9 cellular contexts compared by ENCODE assay signal in the genomic region with DNA sequence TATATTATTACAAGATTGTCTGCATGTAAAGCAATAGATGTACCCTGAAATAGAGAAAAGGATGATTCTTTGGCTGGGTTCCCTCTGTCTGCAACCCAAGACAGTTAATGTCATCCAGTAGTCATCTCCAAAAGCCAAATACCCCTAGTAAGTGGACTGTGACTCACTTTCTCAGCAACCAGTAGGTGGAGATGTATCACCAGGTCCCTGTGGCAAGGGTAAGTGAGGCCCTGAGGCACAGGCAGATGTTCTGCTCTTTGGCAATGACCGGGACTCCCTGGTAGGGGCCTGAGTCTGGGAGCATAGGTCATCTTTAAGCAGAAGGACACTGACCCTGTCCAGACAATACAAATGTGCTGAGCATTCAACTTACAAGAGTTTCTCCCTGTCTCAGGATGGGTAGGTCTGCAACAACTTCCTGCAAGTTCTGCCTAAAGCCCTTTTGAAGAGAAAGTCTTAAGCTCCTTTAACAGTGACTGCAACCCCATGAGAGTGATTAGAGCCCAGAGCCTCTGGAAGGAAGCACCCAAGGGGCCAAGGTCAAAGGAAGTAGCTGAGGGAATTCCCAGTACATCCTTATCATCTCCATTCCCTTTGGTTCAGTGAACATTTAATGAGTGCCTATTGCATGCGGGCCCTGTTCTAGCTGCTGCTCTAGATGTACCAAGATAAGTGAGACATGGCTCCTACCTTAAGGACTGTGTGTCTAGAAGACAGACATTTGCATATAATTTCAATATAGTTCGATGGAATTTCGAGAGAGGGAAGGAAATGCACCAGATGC. TPM values are rescaled to one million over a fixed set of nuclear protein-coding genes. Genes with fewer than 3 reads are reported as not detected.
A peak's percentile ranks its signal among the peaks of the same experiment; 100 is the strongest.
DNase-seq lines count a peak whose midpoint lies in the region; ATAC-seq and TF ChIP-seq lines count a peak whose summit lies in the region.
"Had no signal": no experiment of that assay in that cellular context is flagged by ENCODE, and none has a peak within 500 bp of the region (broad histone marks: within the 10 kb centered on the region; RNA-seq: fewer than 3 reads in every experiment).

No MANE protein-coding gene starts in this region.

- peaks cover 3 to 5% (median 3%) of the 10 kb centered on the region in 3 donors for H3K27me3 Mint-ChIP-seq in CD14-positive monocyte (ENCODE audit: low read depth in 3 of 3)

- no peak overlapping the region for H3K27ac Mint-ChIP-seq in CD14-positive monocyte

- intact Hi-C loops in CD14-positive monocyte (cut with micrococcal nuclease) (no loop called here), esophagus squamous epithelium (cut with DNase I) (no loop called here)

- no peak overlapping the region for H2AK5ac ChIP-seq in neuronal stem cell (ENCODE audit: low read depth, low read length)

- peak; percentile 49 for TF ChIP-seq CTCF in CD14-positive monocyte (IDR thresholded peaks at IDR 0.05)
- peak; percentile 62 for TF ChIP-seq CTCF in brain microvascular endothelial cell (IDR thresholded peaks at IDR 0.05; ENCODE audit: low read depth, low read length, missing control alignments)
- TF ChIP-seq CTCF in lung (IDR thresholded peaks at IDR 0.05; ENCODE audit: control extremely low read depth, extremely low read depth), result no peak
- peak in 1 of 6 experiments; percentile 19 for TF ChIP-seq CTCF in esophagus squamous epithelium (IDR thresholded peaks at IDR 0.05)

- H3K9ac ChIP-seq in neuronal stem cell (ENCODE audit: low read depth, low read length, poor library complexity), result no peak overlapping the region

- H3K9me3 ChIP-seq in lung (ENCODE audit: control insufficient read depth in 2 of 2, insufficient read depth in 1 of 2, low read length in 1 of 2) (no peaks in the 10 kb centered on the region), neuronal stem cell (replicated peaks in 1 of 2; ENCODE audit: control insufficient read depth in 2 of 2, insufficient read depth in 1 of 2, low read depth in 1 of 2, low read length in 2 of 2) (no peaks in the 10 kb centered on the region), esophagus squamous epithelium (no peaks in the 10 kb centered on the region)

- H3K79me1 ChIP-seq in neuronal stem cell (ENCODE audit: low read depth, low read length), result no peaks in the 10 kb centered on the region

- no peak overlapping the region for H3K18ac ChIP-seq in neuronal stem cell (ENCODE audit: low read length)

- H3K4me1 ChIP-seq in lung (ENCODE audit: control insufficient read depth in 2 of 2, insufficient read depth in 2 of 2, low read length in 2 of 2), result peaks cover 13 to 27% of the 10 kb centered on the region in 2 donors
- no peaks in the 10 kb centered on the region for H3K4me1 ChIP-seq in neuronal stem cell (ENCODE audit: control insufficient read depth in 2 of 2, insufficient read depth in 1 of 2, low read depth in 1 of 2, low read length in 2 of 2)
- H3K4me1 ChIP-seq in esophagus squamous epithelium, result peaks cover 0 to 56% (median 9%) of the 10 kb centered on the region in 3 donors

- H2BK5ac ChIP-seq in neuronal stem cell (ENCODE audit: low read length), result no peak overlapping the region

- H3K36me3 ChIP-seq in brain microvascular endothelial cell (replicated peaks), result peaks cover 4% of the 10 kb centered on the region
- H3K36me3 ChIP-seq in lung (ENCODE audit: control insufficient read depth in 2 of 2, insufficient read depth in 2 of 2, low read length in 2 of 2), result peaks cover 27 to 32% of the 10 kb centered on the region in 2 donors
- H3K36me3 ChIP-seq in neuronal stem cell (replicated peaks in 1 of 2; ENCODE audit: control insufficient read depth in 2 of 2, insufficient read depth in 2 of 2, low read length in 2 of 2), result no peaks in the 10 kb centered on the region
- H3K36me3 ChIP-seq in esophagus squamous epithelium, result peaks cover 0 to 83% (median 0%) of the 10 kb centered on the region in 3 donors

- no peak overlapping the region for H2BK15ac ChIP-seq in neuronal stem cell (ENCODE audit: low read length)

- peaks cover 0 to 1% of the 10 kb centered on the region in 2 donors for H3K36me3 Mint-ChIP-seq in CD14-positive monocyte

- DNase-seq in CD14-positive monocyte (ENCODE audit: low spot score) (no peak), KBM-7 (peak; percentile 40), brain microvascular endothelial cell (peak; percentile 39), lung (ENCODE audit: low spot score) (no peak), neuronal stem cell (ENCODE audit: low spot score) (no peak), esophagus squamous epithelium (lab: John Stamatoyannopoulos, UW) (no peak), GM19240 (ENCODE audit: insufficient read length, low spot score) (no peak)
- DNase-seq: activated CD8-positive, alpha-beta memory T cell treated with anti-CD3 and anti-CD28 coated beads, Interleukin-2, amount 50 U/mL, for 48 hours had no signal

- no peak overlapping the region for H3K4ac ChIP-seq in neuronal stem cell (ENCODE audit: low read length)

- no peak for TF ChIP-seq POLR2A in esophagus squamous epithelium (IDR thresholded peaks at IDR 0.05)

- 76 to 84% methylated on average over 4 of the region's 4 CpGs for WGBS in lung, 2 donors
- WGBS in neuronal stem cell (ENCODE audit: extremely low coverage in 2 of 2, insufficient read length in 2 of 2, insufficient replicate concordance in 1 of 2), 2 donors, result no CpG with 5 or more reads among the region's 4 CpGs
- 69 to 74% methylated on average over 4 of the region's 4 CpGs for WGBS in esophagus squamous epithelium, 2 donors

- no peak overlapping the region for H2BK120ac ChIP-seq in neuronal stem cell (ENCODE audit: low read depth, low read length)

- ATAC-seq in lung (ENCODE audit: insufficient read depth, low FRiP score), result peak; percentile 31
- no peak for ATAC-seq in GM18519 (IDR thresholded peaks at IDR 0.05; ENCODE audit: low FRiP score, unreplicated experiment)

- H3K23ac ChIP-seq in neuronal stem cell (ENCODE audit: low read depth, low read length, poor library complexity), result no peak overlapping the region

- H3K4me3 Mint-ChIP-seq in CD14-positive monocyte, result no peak overlapping the region

- H3K4me2 ChIP-seq in neuronal stem cell (ENCODE audit: insufficient read depth, low read length, poor library complexity, severe bottlenecking), result no peak overlapping the region

- H3K14ac ChIP-seq in neuronal stem cell (ENCODE audit: low read length), result no peak overlapping the region

- no peak overlapping the region for H4K91ac ChIP-seq in neuronal stem cell (ENCODE audit: low read depth, low read length, poor library complexity)

- H2BK12ac ChIP-seq in neuronal stem cell (ENCODE audit: low read length), result no peak overlapping the region

- H3K27me3 ChIP-seq in brain microvascular endothelial cell (replicated peaks) (no peaks in the 10 kb centered on the region), lung (ENCODE audit: control insufficient read depth, insufficient read depth) (no peaks in the 10 kb centered on the region), neuronal stem cell (ENCODE audit: control insufficient read depth in 3 of 3, insufficient read depth in 3 of 3, low read depth in 1 of 3, low read length in 3 of 3) (no peaks in the 10 kb centered on the region), esophagus squamous epithelium (no peaks in the 10 kb centered on the region)

- H4K8ac ChIP-seq in neuronal stem cell (ENCODE audit: low read depth, low read length), result no peak overlapping the region

- H3K27ac ChIP-seq in brain microvascular endothelial cell (no peak overlapping the region), lung (ENCODE audit: low read depth in 1 of 2, low read length in 1 of 2) (peak overlapping the region; percentile 43 to 54), neuronal stem cell (replicated peaks; ENCODE audit: low read length) (no peak overlapping the region), esophagus squamous epithelium (no peak overlapping the region)

- peaks cover 27% of the 10 kb centered on the region for H3K4me1 Mint-ChIP-seq in CD14-positive monocyte

- in situ Hi-C loops in KBM-7 (cut with MboI; ENCODE audit: low pct_unique_long_range_greater_than_20kb, low sequenced_read_pairs) (no loop called here), brain microvascular endothelial cell (cut with HindIII; ENCODE audit: low pct_ligation_motif_present, low sequenced_read_pairs) (no loop called here)

- H3K4me3 ChIP-seq in brain microvascular endothelial cell (ENCODE audit: low read depth, low read length) (no peak overlapping the region), lung (no peak overlapping the region), neuronal stem cell (ENCODE audit: low read length in 2 of 2) (no peak overlapping the region), esophagus squamous epithelium (no peak overlapping the region)

- H2AFZ ChIP-seq in neuronal stem cell (ENCODE audit: low read length), result no peak overlapping the region

- no peaks in the 10 kb centered on the region for H3K9me3 Mint-ChIP-seq in CD14-positive monocyte

RNA-seq across cellular contexts. Expression of a gene that starts 31.9 kb away (rescaled TPM):
- 1 to 10 TPM; 1.3 to 3.9 TPM for polyA plus RNA-seq in CD14-positive monocyte
- 100 to 1,000 TPM; 113 to 163 TPM for total RNA-seq in lung
- polyA plus RNA-seq in lung, result 100 to 1,000 TPM in 1 of 2 donors, 10 to 100 TPM in 1; 78.1 to 168 TPM
- polyA plus RNA-seq in neuronal stem cell (2013, experiment 1 of 2), result 8.6 TPM
- 8.7 TPM for polyA plus RNA-seq in neuronal stem cell (2013, experiment 2 of 2)
- total RNA-seq in esophagus squamous epithelium, result 100 to 1,000 TPM in 1 of 4 donors, 10 to 100 TPM in 2, 1 to 10 TPM in 1; 4.0 to 102 (median 27.3) TPM

Comparison
In these comparisons a context has a peak if more than half of its experiments do, and no peak if none do; other contexts are left out.
1. DNase-seq: peak in KBM-7 (single experiment) and brain microvascular endothelial cell (single experiment); none in CD14-positive monocyte (single experiment), lung (single experiment), neuronal stem cell (single experiment), esophagus squamous epithelium (single experiment) and GM19240 (single experiment).
2. H3K27ac ChIP-seq: peak in lung (2 of 2); none in brain microvascular endothelial cell (single experiment), neuronal stem cell (single experiment) and esophagus squamous epithelium (0 of 4).